ENCODE assay signal across 1 cellular context in genomic region chr4:26583865-26584652, GRCh38.
A peak's percentile ranks its signal among the peaks of the same experiment; 100 is the strongest.
TF ChIP-seq lines count a peak whose summit lies in the region.

TSS of gene TBC1D19 (plus strand) at chr4:26584084. CDS start at chr4:26584194, 110 bp downstream.

TF ChIP-seq in HepG2, 621 proteins besides CTCF, POLR2A, EP300 and RAD21 (continued from another document and continues in another):
- TF ChIP-seq ZBED4 (CRISPR knock-in tag; IDR thresholded peaks at IDR 0.05; ENCODE audit: borderline replicate concordance) (peak; percentile 55; the same call in 1 of the 2 replicates), NR2C2 (CRISPR knock-in tag; IDR thresholded peaks at IDR 0.05; ENCODE audit: borderline replicate concordance) (peak; percentile 62), PAF1 (CRISPR knock-in tag; IDR thresholded peaks at IDR 0.05) (no peak), BRD4 (CRISPR knock-in tag; IDR thresholded peaks at IDR 0.05) (peak; percentile 91; the same call in 1 of the 2 replicates), ZNF557 (CRISPR knock-in tag; IDR thresholded peaks at IDR 0.05) (no peak), ZNF33A (CRISPR knock-in tag; IDR thresholded peaks at IDR 0.05; ENCODE audit: borderline replicate concordance) (no peak), ZNF256 (CRISPR knock-in tag; conservative IDR thresholded peaks at IDR 0.05) (0 out of 2 replicates have a peak, but pooled peaks have one; percentile 38), HDAC6 (IDR thresholded peaks at IDR 0.05; ENCODE audit: low read depth, low read length) (no peak), ZNF160 (CRISPR knock-in tag; IDR thresholded peaks at IDR 0.05) (peak; percentile 82; the same call in 1 of the 2 replicates), SP140L (CRISPR knock-in tag; IDR thresholded peaks at IDR 0.05; ENCODE audit: borderline replicate concordance) (no peak), GFI1 (CRISPR knock-in tag; IDR thresholded peaks at IDR 0.05; ENCODE audit: borderline replicate concordance) (peak; percentile 76), ZNF468 (CRISPR knock-in tag; IDR thresholded peaks at IDR 0.05) (no peak), TRIM24 (CRISPR knock-in tag; IDR thresholded peaks at IDR 0.05) (no peak), ZNF775 (CRISPR knock-in tag; IDR thresholded peaks at IDR 0.05; ENCODE audit: borderline replicate concordance) (no peak), IKZF5 (CRISPR knock-in tag; IDR thresholded peaks at IDR 0.05) (peak; percentile 95), ZNF713 (CRISPR knock-in tag; IDR thresholded peaks at IDR 0.05) (peak; percentile 94), MAZ (IDR thresholded peaks at IDR 0.05; ENCODE audit: borderline replicate concordance, low read depth, low read length) (no peak), MAZ (CRISPR knock-in tag; IDR thresholded peaks at IDR 0.05; ENCODE audit: low read depth) (peak; percentile 85), DBP (CRISPR knock-in tag; IDR thresholded peaks at IDR 0.05; ENCODE audit: not compliant biosample characterization) (no peak), ZNF598 (CRISPR knock-in tag; IDR thresholded peaks at IDR 0.05; ENCODE audit: borderline replicate concordance) (peak; percentile 83; the same call in 1 of the 2 replicates), ZNF547 (CRISPR knock-in tag; IDR thresholded peaks at IDR 0.05) (peak; percentile 92), PBX3 (CRISPR knock-in tag; IDR thresholded peaks at IDR 0.05; ENCODE audit: borderline replicate concordance) (no peak), TBP (CRISPR knock-in tag; IDR thresholded peaks at IDR 0.05) (no peak), SRY (CRISPR knock-in tag; IDR thresholded peaks at IDR 0.05) (peak; percentile 82), JARID2 (CRISPR knock-in tag; IDR thresholded peaks at IDR 0.05; ENCODE audit: insufficient replicate concordance) (no peak), CCDC6 (CRISPR knock-in tag; IDR thresholded peaks at IDR 0.05) (peak; percentile 74; the same call in 1 of the 2 replicates), ZNF10 (CRISPR knock-in tag; IDR thresholded peaks at IDR 0.05; ENCODE audit: borderline replicate concordance, low read depth) (no peak), HIVEP1 (CRISPR knock-in tag; IDR thresholded peaks at IDR 0.05) (0 out of 2 replicates have a peak, but pooled peaks have one; percentile 64), ZNF883 (CRISPR knock-in tag; IDR thresholded peaks at IDR 0.05; ENCODE audit: not compliant biosample characterization) (peak; percentile 87), STAG1 (CRISPR knock-in tag; IDR thresholded peaks at IDR 0.05) (peak; percentile 31; the same call in 1 of the 2 replicates), ZBTB7B (CRISPR knock-in tag; IDR thresholded peaks at IDR 0.05) (no peak), ZNF207 (IDR thresholded peaks at IDR 0.05; ENCODE audit: borderline replicate concordance) (no peak), ZNF280B (CRISPR knock-in tag; IDR thresholded peaks at IDR 0.05; ENCODE audit: borderline replicate concordance) (peak; percentile 90), KIAA2018 (CRISPR knock-in tag; IDR thresholded peaks at IDR 0.05; ENCODE audit: borderline replicate concordance) (0 out of 2 replicates have a peak, but pooled peaks have one; percentile 37), RFX1 (IDR thresholded peaks at IDR 0.05) (peak; percentile 79), ZNF709 (CRISPR knock-in tag; IDR thresholded peaks at IDR 0.05) (no peak), ZNF687 (CRISPR knock-in tag; IDR thresholded peaks at IDR 0.05) (peak; percentile 81), XBP1 (CRISPR knock-in tag; IDR thresholded peaks at IDR 0.05) (no peak), CREM (IDR thresholded peaks at IDR 0.05) (peak; percentile 41; the same call in 1 of the 2 replicates), CREM (CRISPR knock-in tag; IDR thresholded peaks at IDR 0.05) (no peak)
